In the genomic region with DNA sequence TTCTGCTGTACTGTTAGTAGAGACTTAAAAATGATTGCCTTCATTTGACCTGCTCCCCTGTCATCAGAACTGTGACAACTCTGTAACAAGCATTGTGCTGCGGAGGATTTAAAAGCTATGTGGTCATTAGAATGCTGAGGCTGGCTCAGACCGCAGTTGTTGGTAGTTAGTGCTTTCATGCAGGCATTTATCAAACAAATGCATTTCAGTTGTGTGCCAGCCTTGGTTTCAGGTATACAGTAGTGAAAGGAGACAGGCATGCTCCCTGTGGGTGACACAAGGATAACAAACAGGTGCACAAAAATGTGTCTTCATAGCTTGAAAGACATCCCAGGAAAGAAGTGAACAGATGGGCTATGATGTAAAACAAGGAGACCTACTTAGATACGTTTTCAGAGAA, we compare ENCODE assay signal across 17 cellular contexts.
DNase-seq lines count a peak whose midpoint lies in the region; ATAC-seq and TF ChIP-seq lines count a peak whose summit lies in the region.
"Had no signal": no experiment of that assay in that cellular context is flagged by ENCODE, and none has a peak within 500 bp of the region (broad histone marks: within the 10 kb centered on the region; RNA-seq: fewer than 3 reads in every experiment).

No MANE protein-coding gene starts in this region.

- no peak overlapping the region for H2BK5ac ChIP-seq in H9 (ENCODE audit: insufficient read length, low read length)

- H3K36me3 Mint-ChIP-seq in H9 (ENCODE audit: insufficient read depth in 1 of 3, low read depth in 3 of 3), result peaks cover 5 to 12% (median 8%) of the 10 kb centered on the region in 3 experiments; a peak in 6 of 7 replicates

- ATAC-seq in HG03108 (IDR thresholded peaks at IDR 0.05; ENCODE audit: unreplicated experiment) (no peak), HG03196 (IDR thresholded peaks at IDR 0.05; ENCODE audit: unreplicated experiment) (no peak)

- BruUV-seq in A673 (replicated peaks; lab: Mats Ljungman, UMichigan), result no TSS peak

- no peaks in the 10 kb centered on the region for H3K23me2 ChIP-seq in H9 (ENCODE audit: insufficient read length, low read depth, low read length, poor library complexity, severe bottlenecking)

- H4K8ac ChIP-seq in H9 (replicated peaks; ENCODE audit: insufficient read length, low read depth, low read length), result no peak overlapping the region

- H3K4me1 ChIP-seq in A673 (ENCODE audit: insufficient read depth, low read length, poor library complexity, severe bottlenecking) (peaks cover 21% of the 10 kb centered on the region), H9 (ENCODE audit: insufficient read depth, low read length) (peaks cover 3% of the 10 kb centered on the region; the same call in 1 of the 2 replicates), ascending aorta (no peaks in the 10 kb centered on the region)
- H3K4me1 ChIP-seq: SJSA1 had no signal

- no peaks in the 10 kb centered on the region for H3K9me3 ChIP-seq in A673 (ENCODE audit: low read depth, low read length, poor library complexity, severe bottlenecking)
- H3K9me3 ChIP-seq in H9 (ENCODE audit: control insufficient read depth, low read depth, low read length), result no peaks in the 10 kb centered on the region
- no peaks in the 10 kb centered on the region for H3K9me3 ChIP-seq in ascending aorta
- H3K9me3 ChIP-seq: ovary, SJSA1, stomach, vagina had no signal

- H3K27ac ChIP-seq in A673 (ENCODE audit: low read depth, low read length, poor library complexity, severe bottlenecking) (peak overlapping the region; percentile 42), H9 (ENCODE audit: insufficient read length, low read depth, low read length) (no peak overlapping the region), ascending aorta (no peak overlapping the region)
- H3K27ac ChIP-seq: epithelial cell of prostate, ovary, SJSA1, vagina had no signal

- H3K18ac ChIP-seq in H9 (ENCODE audit: insufficient read length, low read depth, low read length), result no peak overlapping the region

- H3K14ac ChIP-seq in H9 (ENCODE audit: insufficient read depth, low read length), result no peak overlapping the region

- no peak overlapping the region for H2BK12ac ChIP-seq in H9 (ENCODE audit: insufficient read length, low read depth, low read length)

- no peak overlapping the region for H3K9ac ChIP-seq in H9 (ENCODE audit: extremely low read depth, insufficient read length, low read length)

- no peak overlapping the region for H3K4me3 ChIP-seq in A673 (ENCODE audit: low read depth, low read length, poor library complexity, severe bottlenecking)
- H3K4me3 ChIP-seq in ascending aorta, result no peak overlapping the region
- H3K4me3 ChIP-seq: ovary, SJSA1, stomach, vagina had no signal

- no peaks in the 10 kb centered on the region for H3K27me3 ChIP-seq in A673 (replicated peaks; ENCODE audit: insufficient read depth, low read depth, low read length, poor library complexity)
- H3K27me3 ChIP-seq in H9 (ENCODE audit: insufficient read depth, low read length), result no peaks in the 10 kb centered on the region
- no peaks in the 10 kb centered on the region for H3K27me3 ChIP-seq in ascending aorta
- H3K27me3 ChIP-seq: ovary, SJSA1, stomach, vagina had no signal

- WGBS in H9 (ENCODE audit: extremely low coverage, insufficient read length, low lambda C conversion rate), result no CpG with 5 or more reads among the region's 3 CpGs

- CTCF ChIA-PET in A673 (lab: Charles Lee), result no interaction called here

- no peak overlapping the region for H3K4ac ChIP-seq in H9 (ENCODE audit: low read depth, low read length)

- H4K20me1 ChIP-seq in H9 (ENCODE audit: control insufficient read depth, insufficient read depth, insufficient read length), result no peaks in the 10 kb centered on the region

- H4K91ac ChIP-seq in H9 (ENCODE audit: insufficient read length, low read depth, low read length), result no peak overlapping the region

- TF ChIP-seq CTCF in A673 (conservative IDR thresholded peaks at IDR 0.05; ENCODE audit: low read depth, low read length) (no peak), H9 (conservative IDR thresholded peaks at IDR 0.05) (no peak), ascending aorta (IDR thresholded peaks at IDR 0.05) (no peak)

- H3K4me3 Mint-ChIP-seq in H9, result no peak overlapping the region
- H3K4me3 Mint-ChIP-seq: activated CD4-positive, alpha-beta T cell treated with anti-CD3 and anti-CD28 coated beads, Interleukin-2, amount 10 ng/mL, durations not matched to agents 24 days and 14 days had no signal

- no peak overlapping the region for H2AFZ ChIP-seq in H9 (ENCODE audit: low read length)

- no peaks in the 10 kb centered on the region for H3K27me3 Mint-ChIP-seq in H9 (ENCODE audit: low read depth)
- H3K27me3 Mint-ChIP-seq: activated CD4-positive, alpha-beta T cell treated with anti-CD3 and anti-CD28 coated beads, Interleukin-2, amount 10 ng/mL, durations not matched to agents 24 days and 14 days had no signal

- no peak overlapping the region for H3T11ph ChIP-seq in H9 (ENCODE audit: low read length)

- peaks cover 5% of the 10 kb centered on the region for H3K79me1 ChIP-seq in H9 (ENCODE audit: insufficient read depth, low read depth, low read length, poor library complexity, severe bottlenecking)

- no peaks in the 10 kb centered on the region for H3K9me3 Mint-ChIP-seq in H9
- H3K9me3 Mint-ChIP-seq: activated CD4-positive, alpha-beta T cell treated with anti-CD3 and anti-CD28 coated beads, Interleukin-2, amount 10 ng/mL, durations not matched to agents 24 days and 14 days had no signal

- peaks cover 18 to 22% of the 10 kb centered on the region in 2 experiments for H3K4me1 Mint-ChIP-seq in H9

- H3K27ac Mint-ChIP-seq in H9, result peak overlapping the region; percentile 15 to 76 (median 55); a peak in 5 of 7 replicates
- H3K27ac Mint-ChIP-seq: activated CD4-positive, alpha-beta T cell treated with anti-CD3 and anti-CD28 coated beads, Interleukin-2, amount 10 ng/mL, durations not matched to agents 24 days and 14 days had no signal

- H3K4me2 ChIP-seq in H9 (ENCODE audit: insufficient read depth, insufficient read length, low read length), result no peak overlapping the region

- POLR2A ChIA-PET in A673 (lab: Charles Lee; ENCODE audit: low non-redundant PET), result no interaction called here

- H3K79me2 ChIP-seq in H9 (ENCODE audit: insufficient read depth, low read length), result peaks cover 5% of the 10 kb centered on the region; the same call in 1 of the 2 replicates

- no peak overlapping the region for H3K23ac ChIP-seq in H9 (ENCODE audit: insufficient read length, low read depth, low read length)

- DNase-seq in A673 (ENCODE audit: low spot score) (no peak), H9 (no peak), cerebellar cortex (ENCODE audit: low spot score) (peak; percentile 90), myocyte (ENCODE audit: low read depth) (peak; percentile 36), ascending aorta (ENCODE audit: low spot score in 2 of 2) (no peak)
- no peak for DNase-seq in stimulated activated CD8-positive, alpha-beta memory T cell treated with anti-CD3 and anti-CD28 coated beads, Interleukin-4, amount 100 ng/mL, for 48 hours
- DNase-seq: activated CD4-positive, alpha-beta T cell treated with anti-CD3 and anti-CD28 coated beads, Interleukin-2, amount 10 ng/mL, durations not matched to agents 24 days and 14 days; activated T-cell treated with anti-CD3 and anti-CD28 coated beads, Interleukin-2, amount 50 U/mL, for 48 hours; KG1; ovary; stomach; T1000 had no signal

- H2AK5ac ChIP-seq in H9 (ENCODE audit: insufficient read length, low read length), result no peak overlapping the region

- no peak overlapping the region for H4K5ac ChIP-seq in H9 (ENCODE audit: insufficient read length, low read depth, low read length)

- no peak overlapping the region for H2BK15ac ChIP-seq in H9 (ENCODE audit: low read depth, low read length)

- intact Hi-C loops in A673 (cut with micrococcal nuclease; ENCODE audit: unreplicated experiment) (no loop called here), ascending aorta (cut with DNase I) (no loop called here)

- H3K56ac ChIP-seq in H9 (ENCODE audit: insufficient read length, low read depth, low read length), result no peak overlapping the region

- no peak overlapping the region for H2BK120ac ChIP-seq in H9 (ENCODE audit: low read depth, low read length, poor library complexity, severe bottlenecking)

- H3K36me3 ChIP-seq in A673 (ENCODE audit: insufficient read depth, low read length, poor library complexity, severe bottlenecking), result no peaks in the 10 kb centered on the region
- H3K36me3 ChIP-seq in ascending aorta, result peaks cover 0 to 4% of the 10 kb centered on the region in 2 donors
- H3K36me3 ChIP-seq: ovary, vagina had no signal

- H2BK20ac ChIP-seq in H9 (ENCODE audit: low read depth, low read length, poor library complexity, severe bottlenecking), result no peak overlapping the region

Comparison
In these comparisons a context has a peak if more than half of its experiments do, and no peak if none do; other contexts are left out.
1. DNase-seq: peak in cerebellar cortex (single experiment) and myocyte (single experiment); none in A673 (single experiment), H9 (single experiment), stimulated activated CD8-positive, alpha-beta memory T cell treated with anti-CD3 and anti-CD28 coated beads, Interleukin-4, amount 100 ng/mL, for 48 hours (single experiment) and ascending aorta (0 of 2).